Comparison of ENCODE assay signal across 8 cellular contexts in the genomic region with DNA sequence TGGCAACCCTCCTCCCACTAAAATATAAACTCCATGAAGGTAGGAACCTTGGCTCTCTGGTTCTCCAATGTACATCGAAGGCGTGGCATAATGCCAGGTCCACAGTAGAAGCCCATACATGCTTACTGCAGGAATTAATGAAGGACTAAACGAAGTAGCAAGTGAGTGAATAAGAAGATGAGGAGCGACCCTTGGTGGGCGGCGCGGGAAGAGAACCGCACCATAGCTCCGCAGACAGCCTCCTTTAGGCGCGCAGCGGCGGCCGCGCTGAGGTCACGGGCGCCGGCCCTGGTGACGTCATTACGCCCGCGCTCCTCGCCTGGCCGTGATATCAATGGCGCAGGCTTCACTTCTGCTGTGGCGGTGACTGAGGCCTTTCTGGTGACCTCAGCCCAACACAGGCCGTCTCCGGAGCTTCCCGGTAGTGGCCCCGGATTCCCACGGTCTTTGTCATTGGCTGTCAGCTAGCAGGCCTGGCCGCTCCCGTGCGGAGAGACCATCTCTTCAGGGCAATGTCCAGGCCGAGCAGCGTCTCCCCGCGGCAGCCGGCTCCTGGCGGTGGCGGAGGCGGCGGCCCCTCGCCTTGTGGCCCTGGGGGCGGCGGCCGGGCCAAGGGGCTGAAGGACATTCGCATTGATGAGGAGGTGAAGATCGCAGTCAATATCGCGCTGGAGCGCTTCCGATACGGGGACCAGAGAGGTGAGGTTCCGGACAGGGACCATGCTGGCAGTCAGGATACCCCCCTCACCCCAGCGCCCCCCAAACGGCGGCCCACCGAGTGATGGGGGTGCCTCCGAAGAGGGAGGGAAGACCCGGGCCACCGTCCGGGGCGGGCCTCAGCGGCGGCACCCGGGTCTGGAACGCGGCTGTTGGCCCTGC. TPM values are rescaled to one million over a fixed set of nuclear protein-coding genes. Genes with fewer than 3 reads are reported as not detected.
A peak's percentile ranks its signal among the peaks of the same experiment; 100 is the strongest.
DNase-seq lines count a peak whose midpoint lies in the region; ATAC-seq lines count a peak whose summit lies in the region.

A gene (plus strand): TSS at position 311 of the 879 bp plus-strand sequence. CDS start 202 bp downstream, at position 513.

- H3K9me3 Mint-ChIP-seq in activated CD8-positive, alpha-beta memory T cell treated with anti-CD3 and anti-CD28 coated beads, Interleukin-2, amount 10 ng/mL, durations not matched to agents 7 days and 5 days (ENCODE audit: low read depth): no peaks in the 10 kb centered on the region

- peak; percentile 99 for ATAC-seq in GM19468 (IDR thresholded peaks at IDR 0.05; ENCODE audit: extremely low read depth, unreplicated experiment)
- ATAC-seq in activated CD8-positive, alpha-beta memory T cell treated with anti-CD3 and anti-CD28 coated beads, Interleukin-2, amount 10 ng/mL, durations not matched to agents 7 days and 5 days: peak; percentile 97

- peak within 1 kb of the TSS; percentile 98 for H3K4me3 ChIP-seq in endocrine pancreas (ENCODE audit: control insufficient read depth, insufficient read depth, low read length)

- H3K4me3 Mint-ChIP-seq in activated CD8-positive, alpha-beta memory T cell treated with anti-CD3 and anti-CD28 coated beads, Interleukin-2, amount 10 ng/mL, durations not matched to agents 7 days and 5 days: peak within 1 kb of the TSS; percentile 85

- DNase-seq in COR-L47 (lab: John Stamatoyannopoulos, UW) (peak; percentile 83), HS-5 (ENCODE audit: low read depth) (peak; percentile 49), NOMO-1 treated with dmso at 0.1 percent for 144 hours (lab: John Stamatoyannopoulos, UW; ENCODE audit: unreplicated experiment) (peak; percentile 84), mesenteric fat pad (ENCODE audit: low spot score) (peak; percentile 96)
- peak; percentile 91 for DNase-seq in activated CD8-positive, alpha-beta memory T cell treated with anti-CD3 and anti-CD28 coated beads, Interleukin-2, amount 10 ng/mL, durations not matched to agents 7 days and 5 days
- DNase-seq in stimulated activated CD8-positive, alpha-beta memory T cell treated with anti-CD3 and anti-CD28 coated beads, Interleukin-15, amount 100 ng/mL, for 4 hours (ENCODE audit: low read depth in 2 of 2): peak; percentile 69 to 79

- peak within 1 kb of the TSS; percentile 84 for H3K27ac Mint-ChIP-seq in activated CD8-positive, alpha-beta memory T cell treated with anti-CD3 and anti-CD28 coated beads, Interleukin-2, amount 10 ng/mL, durations not matched to agents 7 days and 5 days

- peak within 1 kb of the TSS; percentile 95 for H3K9ac ChIP-seq in endocrine pancreas (ENCODE audit: control insufficient read depth, insufficient read depth, low read length)

- H3K36me3 Mint-ChIP-seq in activated CD8-positive, alpha-beta memory T cell treated with anti-CD3 and anti-CD28 coated beads, Interleukin-2, amount 10 ng/mL, durations not matched to agents 7 days and 5 days: peaks cover 22% of the 10 kb centered on the region

- peaks cover 32% of the 10 kb centered on the region for H3K4me1 Mint-ChIP-seq in activated CD8-positive, alpha-beta memory T cell treated with anti-CD3 and anti-CD28 coated beads, Interleukin-2, amount 10 ng/mL, durations not matched to agents 7 days and 5 days

- peaks cover 10% of the 10 kb centered on the region for H3K4me1 ChIP-seq in endocrine pancreas (ENCODE audit: control insufficient read depth, insufficient read depth, low read length)

- no peaks in the 10 kb centered on the region for H3K36me3 ChIP-seq in endocrine pancreas (ENCODE audit: control insufficient read depth, insufficient read depth, low read length)

- H3K27me3 Mint-ChIP-seq in activated CD8-positive, alpha-beta memory T cell treated with anti-CD3 and anti-CD28 coated beads, Interleukin-2, amount 10 ng/mL, durations not matched to agents 7 days and 5 days: peaks cover 22% of the 10 kb centered on the region

- CTCF ChIA-PET in activated CD8-positive, alpha-beta memory T cell treated with anti-CD3 and anti-CD28 coated beads, Interleukin-2, amount 10 ng/mL, durations not matched to agents 7 days and 5 days (lab: Charles Lee): interaction anchor here (1.0 to 4.4 kb wide), 10 partner anchors 8 to 518 kb away, joined by 3 to 42 read pairs (median 5); no protein-coding TSS in a partner anchor

- no peaks in the 10 kb centered on the region for H3K9me3 ChIP-seq in endocrine pancreas (ENCODE audit: control insufficient read depth, low read length)

- H3K27me3 ChIP-seq in endocrine pancreas (ENCODE audit: control insufficient read depth, insufficient read depth, low read length): no peaks in the 10 kb centered on the region

RNA-seq across cellular contexts. Expression of the gene that starts here (rescaled TPM):
- total RNA-seq in activated CD8-positive, alpha-beta memory T cell treated with anti-CD3 and anti-CD28 coated beads, Interleukin-2, amount 10 ng/mL, durations not matched to agents 7 days and 5 days: 10 to 100 TPM; 27.6 to 32.8 TPM
- 25.8 TPM for total RNA-seq in mesenteric fat pad

Comparison
In these comparisons a context has a peak if more than half of its experiments do, and no peak if none do; other contexts are left out.
1. Peak in every context shown above with its lines: DNase-seq, ATAC-seq and H3K4me3 ChIP-seq.